In genomic region chr16:19166500-19166899, GRCh38 we compare ENCODE assay signal across 19 cellular contexts. TPM values are rescaled to one million over a fixed set of nuclear protein-coding genes. Genes with fewer than 3 reads are reported as not detected.
DNase-seq lines count a peak whose midpoint lies in the region; ATAC-seq, FAIRE-seq and TF ChIP-seq lines count a peak whose summit lies in the region.
"Had no signal": no experiment of that assay in that cellular context is flagged by ENCODE, and none has a peak within 500 bp of the region (broad histone marks: within the 10 kb centered on the region; RNA-seq: fewer than 3 reads in every experiment).

No MANE protein-coding gene starts in this region.

- RAD21 ChIA-PET in GM12878 (lab: Charles Lee; ENCODE audit: unreplicated experiment) = interaction anchor here (1.3 kb wide), 1 partner anchor 336 kb away, joined by 4 read pairs; no protein-coding TSS in a partner anchor

- BruUV-seq in GM12878 (replicated peaks; lab: Mats Ljungman, UMichigan) = no TSS peak

- POLR2A ChIA-PET in GM12878 (lab: Charles Lee) = no interaction called here

- CTCF ChIA-PET in GM12878 (lab: Yijun Ruan, JAX) = interaction anchor here (0.8 to 1.2 kb wide), 2 partner anchors 11 to 336 kb away, joined by 3 to 5 read pairs; no protein-coding TSS in a partner anchor

- H3K27ac ChIP-seq in GM12878 (ENCODE audit: control insufficient read depth, insufficient read depth) = no peak overlapping the region
- no peak overlapping the region for H3K27ac ChIP-seq in colonic mucosa
- H3K27ac ChIP-seq: tibial nerve had no signal

- no peak for TF ChIP-seq EP300 in GM12878 (IDR thresholded peaks at IDR 0.05; ENCODE audit: borderline replicate concordance in 1 of 2, control insufficient read depth in 1 of 2, low read depth in 2 of 2, low read length in 2 of 2)

- H3K27me3 ChIP-seq in GM12878 (replicated peaks in 1 of 2; ENCODE audit: control insufficient read depth in 2 of 2, insufficient read depth in 2 of 2, low read length in 1 of 2) (no peaks in the 10 kb centered on the region; a peak in 1 of 4 replicates), colonic mucosa (no peaks in the 10 kb centered on the region)

- no peak overlapping the region for H3K4me3 ChIP-seq in GM12878
- H3K4me3 ChIP-seq in colonic mucosa = no peak overlapping the region
- H3K4me3 ChIP-seq: tibial nerve had no signal

- H3K9me3 ChIP-seq in GM12878 (replicated peaks; ENCODE audit: control insufficient read depth, insufficient read depth, low read length) = no peaks in the 10 kb centered on the region
- no peaks in the 10 kb centered on the region for H3K9me3 ChIP-seq in colonic mucosa

- no peak for FAIRE-seq in GM12878 (lab: Jason Lieb, UNC)
- FAIRE-seq: TTC549 had no signal

- TF ChIP-seq CTCF in GM12873 (IDR thresholded peaks at IDR 0.05; ENCODE audit: insufficient read depth, low read depth, low read length, missing control alignments) (peak; percentile 6), GM12878 (IDR thresholded peaks at IDR 0.05 in 2 of 3, conservative IDR thresholded peaks at IDR 0.05 in 1 of 3; ENCODE audit: control insufficient read depth in 2 of 3, extremely low read depth in 1 of 3, insufficient read depth in 1 of 3, low read depth in 3 of 3, low read length in 3 of 3) (peak in 1 of 3 experiments; percentile 13; a peak in 1 of 6 replicates), colonic mucosa (IDR thresholded peaks at IDR 0.05) (no peak)

- intact Hi-C loops in GM12878 (cut with micrococcal nuclease; ENCODE audit: unreplicated experiment) = loop anchor here (2.0 to 10.0 kb wide), 2 partner anchors 44 to 338 kb away; no protein-coding TSS in a partner anchor
- intact Hi-C loops in colonic mucosa (cut with DNase I) = no loop called here

- no peak for ATAC-seq in GM12878
- ATAC-seq in HG02623 (IDR thresholded peaks at IDR 0.05; ENCODE audit: unreplicated experiment) = no peak
- ATAC-seq: Right ventricle myocardium inferior; stimulated activated naive CD8-positive, alpha-beta T cell treated with anti-CD3 and anti-CD28 coated beads, Interleukin-15, Interleukin-2, amounts not matched to agents 100 U/mL and 50 U/mL, for 24 hours had no signal

- peak; percentile 48 for DNase-seq in DMS53 (lab: John Stamatoyannopoulos, UW)
- peak; percentile 53 for DNase-seq in NCI-H2196 treated with DMSO at 0.1 percent for 48 hours (lab: John Stamatoyannopoulos, UW; ENCODE audit: unreplicated experiment)
- no peak for DNase-seq in GM12878 (ENCODE audit: low read depth, low spot score)
- no peak for DNase-seq in NCI-H524 treated with DMSO at 0.1 percent for 48 hours (lab: John Stamatoyannopoulos, UW)
- no peak for DNase-seq in colonic mucosa
- DNase-seq in NCI-H2081 treated with DMSO at 0.1 percent for 48 hours (lab: John Stamatoyannopoulos, UW) = no peak
- DNase-seq: activated CD4-positive, alpha-beta T cell treated with anti-CD3 and anti-CD28 coated beads for 4 hours; activated effector memory CD4-positive, alpha-beta T cell treated with anti-CD3 and anti-CD28 coated beads, Interleukin-2, amount 50 U/mL, for 16 hours; CD4-positive, CD25-positive, alpha-beta regulatory T cell; dermis blood vessel endothelial cell; kidney glomerular epithelial cell; NCI-H2171; stimulated activated CD4-positive, alpha-beta T cell treated with anti-CD3 and anti-CD28 coated beads, Interleukin-2, amount 100 ng/mL, for 24 hours; stimulated activated naive CD8-positive, alpha-beta T cell treated with anti-CD3 and anti-CD28 coated beads, Interleukin-15, Interleukin-2, amounts not matched to agents 100 U/mL and 50 U/mL, for 24 hours had no signal

- H3K4me1 ChIP-seq in GM12878 (ENCODE audit: control insufficient read depth, insufficient read depth, low read length) = no peaks in the 10 kb centered on the region
- H3K4me1 ChIP-seq in colonic mucosa = no peaks in the 10 kb centered on the region

- no peak overlapping the region for H3K4me2 ChIP-seq in GM12878 (ENCODE audit: control insufficient read depth, insufficient read depth)

- WGBS in GM12878 (ENCODE audit: insufficient coverage, insufficient replicate concordance, low lambda C conversion rate, missing lambda C conversion rate) = 76% methylated on average over 2 of the region's 2 CpGs

- TF ChIP-seq POLR2A in GM12878 (IDR thresholded peaks at IDR 0.05; ENCODE audit: low read depth, low read length) = no peak

- H2AFZ ChIP-seq in GM12878 (ENCODE audit: control insufficient read depth, low read depth, low read length) = no peak overlapping the region

- no peak overlapping the region for H3K9ac ChIP-seq in GM12878 (ENCODE audit: control insufficient read depth, insufficient read depth, low read length)
- H3K9ac ChIP-seq in colonic mucosa (ENCODE audit: low read depth in 2 of 2, low read length in 2 of 2) = no peak overlapping the region

- SMC1A ChIA-PET in GM12878 (lab: Charles Lee; ENCODE audit: uncharacterized antibody, unreplicated experiment) = interaction anchor here (1.0 kb wide), 2 partner anchors 13 to 81 kb away, joined by 3 read pairs; no protein-coding TSS in a partner anchor

- in situ Hi-C loops in GM12878 (cut with MboI) = no loop called here

- H3K36me3 ChIP-seq in GM12878 (ENCODE audit: control insufficient read depth in 2 of 2, insufficient read depth in 2 of 2, low read length in 1 of 2) (no peaks in the 10 kb centered on the region), colonic mucosa (no peaks in the 10 kb centered on the region)
- H3K36me3 ChIP-seq: tibial nerve had no signal

- H4K20me1 ChIP-seq in GM12878 (ENCODE audit: control insufficient read depth, insufficient read depth) = no peaks in the 10 kb centered on the region

- no peaks in the 10 kb centered on the region for H3K79me2 ChIP-seq in GM12878 (ENCODE audit: control insufficient read depth, insufficient read depth, low read length)

- TF ChIP-seq RAD21 in GM12878 (IDR thresholded peaks at IDR 0.05; ENCODE audit: insufficient read depth, low read depth, low read length) = peak; percentile 22; the same call in 1 of the 2 replicates

TF ChIP-seq in GM12878, 131 proteins besides CTCF, POLR2A, EP300 and RAD21:
- TF ChIP-seq SMC3 (IDR thresholded peaks at IDR 0.05; ENCODE audit: borderline replicate concordance, low read length) = peak; percentile 4; the same call in 1 of the 2 replicates
- no peak for TF ChIP-seq CREM (IDR thresholded peaks at IDR 0.05; ENCODE audit: low read depth)
TF ChIP-seq in GM12878: peak in this region for 1.

RNA-seq across cellular contexts. Expression of gene SYT17, which starts 1.5 kb away (rescaled TPM):
- 24.8 and 37.1 TPM in 2 replicates for total RNA-seq in GM12878 (2013; cell fraction: nucleolus; rRNA removed)
- total RNA-seq in GM12878 (2014; rRNA removed) = 5.7 and 6.2 TPM in 2 replicates
- total RNA-seq in GM12878 (2014; rRNA removed; fragmentation: Illumina TruSeq; extraction: Trizol) = 4.1 and 5.8 TPM in 2 replicates
- 3.8 and 4.0 TPM in 2 replicates for total RNA-seq in GM12878 (2021)
- polyA plus RNA-seq in GM12878 (2011; ENCODE audit: low read depth) = 0.72 TPM
- 3.2 and 4.3 TPM in 2 replicates for polyA plus RNA-seq in GM12878 (2011; rRNA removed)
- polyA plus RNA-seq in GM12878 (2011; cell fraction: cytosol; rRNA removed) = 4.5 and 6.0 TPM in 2 replicates
- 6.6 TPM in 2 replicates for polyA plus RNA-seq in GM12878 (2011; cell fraction: nucleus; rRNA removed)
- polyA plus RNA-seq in GM12878 (2012) = 3.6 and 5.8 TPM in 2 replicates
- polyA plus RNA-seq in GM12878 (2014; fragmentation: Illumina TruSeq; extraction: Trizol) = 3.3 and 5.3 TPM in 2 replicates
- polyA plus RNA-seq in GM12878 (2014; fragmentation: Nextera tagmentation; extraction: Ambion mirVana) = 10 to 100 TPM; 10.2 to 12.3 TPM
- 5.6 and 8.2 TPM in 2 replicates for polyA plus RNA-seq in GM12878 (2014; rRNA removed)
- polyA plus RNA-seq in GM12878 (2016; fragmentation: Nextera tagmentation; extraction: Ambion mirVana) = 1 to 10 TPM; 3.7 to 4.7 TPM
- polyA minus RNA-seq in GM12878 (2011; rRNA and poly(A)+ RNA removed) = 4.5 and 6.9 TPM in 2 replicates
- 1.1 and 2.2 TPM in 2 replicates for polyA minus RNA-seq in GM12878 (2011; cell fraction: cytosol; rRNA and poly(A)+ RNA removed)
- 3.6 and 7.7 TPM in 2 replicates for polyA minus RNA-seq in GM12878 (2011; cell fraction: nucleus; rRNA and poly(A)+ RNA removed)
- 1 to 10 TPM; 5.1 to 5.5 TPM for total RNA-seq in colonic mucosa
- total RNA-seq: CD4-positive, CD25-positive, alpha-beta regulatory T cell had no signal

RNA-seq across cellular contexts. Expression of gene ITPRIPL2, which starts 52.7 kb away (rescaled TPM):
- total RNA-seq in GM12878 (2013; cell fraction: nucleolus; rRNA removed) = 23.0 and 26.1 TPM in 2 replicates
- total RNA-seq in GM12878 (2014; rRNA removed) (5.1 and 5.7 TPM in 2 replicates), GM12878 (2014; rRNA removed; fragmentation: Illumina TruSeq; extraction: Trizol) (4.4 and 4.5 TPM in 2 replicates), GM12878 (2021) (14.3 and 14.7 TPM in 2 replicates), colonic mucosa (10 to 100 TPM; 34.9 to 36.2 TPM)
- polyA plus RNA-seq in GM12878 (2011; ENCODE audit: low read depth) = 1.5 TPM
- polyA plus RNA-seq in GM12878 (2011; rRNA removed) (3.0 and 3.7 TPM in 2 replicates), GM12878 (2014; fragmentation: Illumina TruSeq; extraction: Trizol) (4.0 and 5.4 TPM in 2 replicates), GM12878 (2014; fragmentation: Nextera tagmentation; extraction: Ambion mirVana) (under 1 TPM; 0.48 to 0.68 TPM), GM12878 (2014; rRNA removed) (4.3 and 5.1 TPM in 2 replicates), GM12878 (2016; fragmentation: Nextera tagmentation; extraction: Ambion mirVana) (1 to 10 TPM in 1 of 2 experiments, under 1 TPM in 1; 0.57 to 1.7 TPM)
- polyA plus RNA-seq in GM12878 (2011; cell fraction: cytosol; rRNA removed) = 2.1 and 3.3 TPM in 2 replicates
- 3.3 and 3.7 TPM in 2 replicates for polyA plus RNA-seq in GM12878 (2011; cell fraction: nucleus; rRNA removed)
- polyA plus RNA-seq in GM12878 (2012) = 2.3 and 3.1 TPM in 2 replicates
- polyA minus RNA-seq in GM12878 (2011; rRNA and poly(A)+ RNA removed) = 3.0 and 4.4 TPM in 2 replicates
- polyA minus RNA-seq in GM12878 (2011; cell fraction: cytosol; rRNA and poly(A)+ RNA removed) = 3.7 and 4.2 TPM in 2 replicates
- 3.0 and 5.2 TPM in 2 replicates for polyA minus RNA-seq in GM12878 (2011; cell fraction: nucleus; rRNA and poly(A)+ RNA removed)

Comparison
In these comparisons a context has a peak if more than half of its experiments do, and no peak if none do; other contexts are left out.
1. DNase-seq: peak in DMS53 (single experiment) and NCI-H2196 treated with DMSO at 0.1 percent for 48 hours (single experiment); none in GM12878 (single experiment), NCI-H524 treated with DMSO at 0.1 percent for 48 hours (single experiment), colonic mucosa (single experiment) and NCI-H2081 treated with DMSO at 0.1 percent for 48 hours (single experiment).